ENCODE assay signal across 1 cellular context in genomic region chr16:56382459-56382858, GRCh38.
TF ChIP-seq lines count a peak whose summit lies in the region.

No MANE protein-coding gene starts in this region.

TF ChIP-seq in HepG2, 621 proteins besides CTCF, POLR2A, EP300 and RAD21 (continued from another document and continues in another):
- no peak for TF ChIP-seq RERE (CRISPR knock-in tag; IDR thresholded peaks at IDR 0.05; ENCODE audit: low read depth)
- no peak for TF ChIP-seq HINFP (CRISPR knock-in tag; IDR thresholded peaks at IDR 0.05; ENCODE audit: low read depth)
- no peak for TF ChIP-seq ATM (IDR thresholded peaks at IDR 0.05; ENCODE audit: borderline replicate concordance)
- 0 out of 2 replicates have a peak, but pooled peaks have one; percentile 23 for TF ChIP-seq MIER2 (CRISPR knock-in tag; IDR thresholded peaks at IDR 0.05)
- no peak for TF ChIP-seq ZNF3 (CRISPR knock-in tag; IDR thresholded peaks at IDR 0.05)
- no peak for TF ChIP-seq ZSCAN12 (CRISPR knock-in tag; IDR thresholded peaks at IDR 0.05)
- TF ChIP-seq ZNF274 (CRISPR knock-in tag; IDR thresholded peaks at IDR 0.05) = no peak
- TF ChIP-seq SNAI1 (CRISPR knock-in tag; IDR thresholded peaks at IDR 0.05; ENCODE audit: borderline replicate concordance) = no peak
- TF ChIP-seq ZXDC (CRISPR knock-in tag; IDR thresholded peaks at IDR 0.05) = no peak
- TF ChIP-seq YEATS4 (CRISPR knock-in tag; IDR thresholded peaks at IDR 0.05; ENCODE audit: borderline replicate concordance) = 0 out of 2 replicates have a peak, but pooled peaks have one; percentile 43
- 0 out of 2 replicates have a peak, but pooled peaks have one; percentile 26 for TF ChIP-seq HDAC2 (CRISPR knock-in tag; IDR thresholded peaks at IDR 0.05)
- 0 out of 2 replicates have a peak, but pooled peaks have one; percentile 16 for TF ChIP-seq ZNF121 (CRISPR knock-in tag; IDR thresholded peaks at IDR 0.05)
- no peak for TF ChIP-seq SIX1 (CRISPR knock-in tag; IDR thresholded peaks at IDR 0.05; ENCODE audit: borderline replicate concordance)
- no peak for TF ChIP-seq ZNF563 (CRISPR knock-in tag; IDR thresholded peaks at IDR 0.05)
- TF ChIP-seq MAZ (IDR thresholded peaks at IDR 0.05; ENCODE audit: borderline replicate concordance, low read depth, low read length) = no peak
- TF ChIP-seq MAZ (CRISPR knock-in tag; IDR thresholded peaks at IDR 0.05; ENCODE audit: low read depth) = no peak
- TF ChIP-seq DMAP1 (CRISPR knock-in tag; IDR thresholded peaks at IDR 0.05) = peak; percentile 49; the same call in 1 of the 2 replicates
- no peak for TF ChIP-seq ZNF20 (CRISPR knock-in tag; IDR thresholded peaks at IDR 0.05)
- TF ChIP-seq ATF2 (CRISPR knock-in tag; IDR thresholded peaks at IDR 0.05) = 0 out of 2 replicates have a peak, but pooled peaks have one; percentile 18
- no peak for TF ChIP-seq ZNF263 (CRISPR knock-in tag; IDR thresholded peaks at IDR 0.05)
- TF ChIP-seq NR2F1 (CRISPR knock-in tag; IDR thresholded peaks at IDR 0.05) = no peak
- TF ChIP-seq HNF4G (IDR thresholded peaks at IDR 0.05; ENCODE audit: borderline replicate concordance, low read depth, low read length) = peak; percentile 75; the same call in 1 of the 2 replicates
- no peak for TF ChIP-seq HNF4G (CRISPR knock-in tag; IDR thresholded peaks at IDR 0.05; ENCODE audit: borderline replicate concordance, low read depth)
- 0 out of 2 replicates have a peak, but pooled peaks have one; percentile 22 for TF ChIP-seq HOXA3 (CRISPR knock-in tag; IDR thresholded peaks at IDR 0.05)
- TF ChIP-seq GATA4 (IDR thresholded peaks at IDR 0.05; ENCODE audit: borderline replicate concordance, low read depth) = no peak
- no peak for TF ChIP-seq ZNF891 (CRISPR knock-in tag; IDR thresholded peaks at IDR 0.05)
- TF ChIP-seq NFKB2 (CRISPR knock-in tag; IDR thresholded peaks at IDR 0.05; ENCODE audit: borderline replicate concordance) = no peak
- TF ChIP-seq GATAD2A (CRISPR knock-in tag; IDR thresholded peaks at IDR 0.05) = peak; percentile 65
- TF ChIP-seq CEBPG (CRISPR knock-in tag; IDR thresholded peaks at IDR 0.05) = peak; percentile 98
- 0 out of 2 replicates have a peak, but pooled peaks have one; percentile 38 for TF ChIP-seq PAXIP1 (CRISPR knock-in tag; conservative IDR thresholded peaks at IDR 0.05)
- peak; percentile 63 for TF ChIP-seq ARID5B (CRISPR knock-in tag; IDR thresholded peaks at IDR 0.05)
- TF ChIP-seq ZNF562 (CRISPR knock-in tag; IDR thresholded peaks at IDR 0.05; ENCODE audit: borderline replicate concordance) = no peak
- TF ChIP-seq SETDB1 (CRISPR knock-in tag; IDR thresholded peaks at IDR 0.05; ENCODE audit: borderline replicate concordance) = no peak
- no peak for TF ChIP-seq SRSF4 (IDR thresholded peaks at IDR 0.05; ENCODE audit: low read depth, low read length, poor library complexity, severe bottlenecking)
- no peak for TF ChIP-seq ZNF337 (CRISPR knock-in tag; IDR thresholded peaks at IDR 0.05; ENCODE audit: borderline replicate concordance, low read depth)
- no peak for TF ChIP-seq ZNF280D (CRISPR knock-in tag; IDR thresholded peaks at IDR 0.05)
- TF ChIP-seq NFIB (CRISPR knock-in tag; IDR thresholded peaks at IDR 0.05; ENCODE audit: borderline replicate concordance) = no peak
- no peak for TF ChIP-seq PCBP1 (IDR thresholded peaks at IDR 0.05; ENCODE audit: borderline replicate concordance, low read depth, low read length)
- no peak for TF ChIP-seq PRPF4 (IDR thresholded peaks at IDR 0.05; ENCODE audit: low read depth, low read length, poor library complexity, severe bottlenecking)
- TF ChIP-seq ZNF12 (CRISPR knock-in tag; IDR thresholded peaks at IDR 0.05) = no peak
